8 cellular contexts compared by ENCODE assay signal in the genomic region with DNA sequence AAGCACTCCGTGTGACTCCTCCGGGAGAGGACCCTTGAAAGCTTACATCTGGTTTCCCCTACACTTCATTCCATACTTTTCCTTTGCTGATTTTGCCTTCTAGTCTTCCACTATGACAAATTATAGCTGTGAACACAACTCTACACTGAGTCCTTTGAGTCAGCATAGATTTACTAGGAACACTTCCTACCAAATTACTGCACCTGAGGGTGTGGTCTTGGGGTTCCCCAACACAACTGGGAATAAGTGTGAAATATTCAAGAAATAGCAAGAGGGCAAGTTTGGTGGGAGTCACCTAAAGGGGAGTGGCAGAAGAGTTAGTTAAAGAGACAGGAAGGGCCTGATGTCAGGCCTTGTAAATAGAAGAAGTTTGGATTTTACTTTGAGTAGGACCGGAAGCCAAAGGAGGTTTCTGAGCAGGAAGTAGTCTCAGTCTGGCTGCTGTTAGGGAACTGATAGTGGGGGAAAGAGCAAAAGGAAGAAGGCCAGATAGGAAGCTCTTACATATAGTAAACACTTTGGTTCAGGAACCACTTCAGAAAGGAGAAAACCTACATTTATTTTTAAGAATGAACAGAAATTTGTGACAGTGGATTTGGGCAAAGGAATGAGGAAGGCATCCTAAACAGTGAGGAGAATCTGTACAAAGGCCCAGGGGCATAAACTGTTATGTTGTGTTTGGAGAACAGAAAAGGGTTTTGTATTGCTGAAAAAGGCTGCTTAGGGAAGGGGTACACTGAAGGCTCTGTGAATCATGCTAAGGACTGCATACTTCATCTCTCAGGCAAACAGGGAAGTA. TPM values are rescaled to one million over a fixed set of nuclear protein-coding genes. Genes with fewer than 3 reads are reported as not detected.
DNase-seq lines count a peak whose midpoint lies in the region; ATAC-seq and TF ChIP-seq lines count a peak whose summit lies in the region.

No MANE protein-coding gene starts in this region.

- H3K36me3 ChIP-seq in Peyer's patch (peaks cover 0 to 30% (median 0%) of the 10 kb centered on the region in 3 donors), OCI-LY7 (ENCODE audit: insufficient read depth, low read length) (peaks cover 96% of the 10 kb centered on the region)

- DNase-seq in Peyer's patch (no peak), fibroblast of pulmonary artery (ENCODE audit: low read depth) (peak; percentile 54), NCI-H2227 (lab: John Stamatoyannopoulos, UW; ENCODE audit: unreplicated experiment) (no peak), OCI-LY7 (ENCODE audit: low spot score) (no peak), NCI-H2196 treated with DMSO at 0.1 percent for 48 hours (lab: John Stamatoyannopoulos, UW; ENCODE audit: unreplicated experiment) (no peak)

- H3K4me2 ChIP-seq in OCI-LY7 (ENCODE audit: low read length) = no peak overlapping the region

- TF ChIP-seq CTCF in Peyer's patch (IDR thresholded peaks at IDR 0.05) (no peak), fibroblast of pulmonary artery (IDR thresholded peaks at IDR 0.05; ENCODE audit: low read length, missing control alignments) (no peak), OCI-LY7 (conservative IDR thresholded peaks at IDR 0.05; ENCODE audit: low read length) (no peak)

- no peak for TF ChIP-seq POLR2A in Peyer's patch (IDR thresholded peaks at IDR 0.05)

- H2AFZ ChIP-seq in OCI-LY7 (ENCODE audit: low read length) = no peak overlapping the region

- peak; percentile 90 for ATAC-seq in GM18502 (IDR thresholded peaks at IDR 0.05; ENCODE audit: poor library complexity, unreplicated experiment)
- ATAC-seq in HG02623 (IDR thresholded peaks at IDR 0.05; ENCODE audit: unreplicated experiment) = peak; percentile 72

- no peaks in the 10 kb centered on the region for H3K27me3 ChIP-seq in Peyer's patch

- H3K9me3 ChIP-seq in Peyer's patch = no peaks in the 10 kb centered on the region
- no peaks in the 10 kb centered on the region for H3K9me3 ChIP-seq in OCI-LY7 (ENCODE audit: low read length)

- no peaks in the 10 kb centered on the region for H3K9me2 ChIP-seq in OCI-LY7 (ENCODE audit: insufficient read depth, low read length)

- BruUV-seq in OCI-LY7 (replicated peaks; lab: Mats Ljungman, UMichigan) = no TSS peak

- peak overlapping the region; percentile 0 to 74 (median 40) for H3K27ac ChIP-seq in Peyer's patch
- H3K27ac ChIP-seq in skin epidermis = peak overlapping the region in 15 of 21 experiments; percentile 23 to 71 (median 55)
- H3K27ac ChIP-seq in OCI-LY7 (ENCODE audit: low read depth, low read length, poor library complexity, severe bottlenecking) = no peak overlapping the region

- H3K4me3 ChIP-seq in Peyer's patch (no peak overlapping the region), fibroblast of pulmonary artery (replicated peaks; ENCODE audit: low read depth, low read length) (no peak overlapping the region), skin epidermis (no peak overlapping the region), OCI-LY7 (ENCODE audit: low read depth, low read length, poor library complexity, severe bottlenecking) (no peak overlapping the region)

- intact Hi-C loops in OCI-LY7 (cut with micrococcal nuclease; ENCODE audit: unreplicated experiment) = no loop called here

- CTCF ChIA-PET in OCI-LY7 (lab: Charles Lee; ENCODE audit: unreplicated experiment) = no interaction called here

- H3K4me1 ChIP-seq in Peyer's patch = peaks cover 0 to 29% (median 0%) of the 10 kb centered on the region in 4 donors
- H3K4me1 ChIP-seq in OCI-LY7 (ENCODE audit: insufficient read depth, low read length, poor library complexity, severe bottlenecking) = peaks cover 5% of the 10 kb centered on the region

- POLR2A ChIA-PET in OCI-LY7 (lab: Charles Lee) = interaction anchor here (0.5 to 5.4 kb wide), 4 partner anchors 9 to 140 kb away, joined by 3 to 46 read pairs (median 6); partner anchors contain the start of gene SEL1L

- H4K20me1 ChIP-seq in OCI-LY7 (ENCODE audit: insufficient read depth, low read length) = no peaks in the 10 kb centered on the region

- peaks cover 9% of the 10 kb centered on the region; the same call in 1 of the 2 replicates for H3K79me2 ChIP-seq in OCI-LY7 (ENCODE audit: insufficient read depth, low read depth, low read length)

RNA-seq across cellular contexts. Expression of gene SEL1L, which starts 14.3 kb away (rescaled TPM):
- 10 to 100 TPM; 16.5 to 57.1 (median 44.7) TPM for total RNA-seq in Peyer's patch
- total RNA-seq in OCI-LY7 (2014; rRNA removed; shearing (Covaris generic)) = 58.3 and 68.8 TPM in 2 replicates
- 185 and 195 TPM in 2 replicates for total RNA-seq in OCI-LY7 (2022)
